8 cellular contexts compared by ENCODE assay signal in the genomic region with DNA sequence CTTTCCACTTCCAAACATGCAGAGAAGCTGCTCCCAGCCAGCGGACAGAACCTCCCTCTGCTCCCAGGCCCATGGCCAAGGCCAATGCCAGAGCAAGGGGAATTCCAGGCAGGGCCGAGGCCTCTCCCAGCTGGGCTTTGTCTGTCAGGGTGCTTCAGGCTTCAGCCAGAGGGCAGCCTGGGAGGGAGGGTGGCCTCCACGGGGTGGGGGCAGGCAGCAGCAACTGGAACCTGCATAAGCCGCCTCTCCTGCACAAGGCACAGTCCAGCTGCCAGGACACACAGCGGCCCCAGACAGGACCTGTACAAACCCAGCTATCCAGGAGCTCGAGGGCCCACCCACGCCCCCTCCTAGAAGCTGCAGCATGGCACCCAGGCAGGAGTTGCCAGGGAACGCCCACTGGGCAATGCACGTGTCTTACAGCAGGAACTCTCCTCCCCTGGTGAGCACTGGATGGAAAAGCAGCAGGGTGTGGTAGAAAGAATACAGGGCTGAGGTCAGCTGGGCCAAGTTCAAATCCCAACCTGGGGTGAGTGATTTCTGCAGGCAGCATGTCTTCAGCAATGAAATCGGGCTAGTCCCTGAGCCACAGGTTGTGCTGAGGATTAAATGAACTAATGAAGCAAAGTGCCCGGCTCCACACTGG. TPM values are rescaled to one million over a fixed set of nuclear protein-coding genes. Genes with fewer than 3 reads are reported as not detected.
DNase-seq lines count a peak whose midpoint lies in the region; ATAC-seq and TF ChIP-seq lines count a peak whose summit lies in the region.

No MANE protein-coding gene starts in this region.

- intact Hi-C loops in adrenal gland (cut with DNase I) (loop anchor here (5.0 to 10.0 kb wide), 3 partner anchors 34 to 109 kb away; no protein-coding TSS in a partner anchor), left ventricle myocardium superior (cut with micrococcal nuclease) (no loop called here)

- WGBS in adrenal gland, 4 donors = 20 to 53% (median 31%) methylated on average over 2 to 11 of the region's 11 CpGs

- peak; percentile 83 for ATAC-seq in left ventricle myocardium superior

- peaks cover 85 to 100% of the 10 kb centered on the region in 2 donors for H3K4me1 ChIP-seq in adrenal gland (replicated peaks in 1 of 2)

- no peaks in the 10 kb centered on the region for H3K9me3 ChIP-seq in adrenal gland (replicated peaks in 1 of 3)

- no peaks in the 10 kb centered on the region for H3K27me3 ChIP-seq in adrenal gland

- TF ChIP-seq POLR2A in adrenal gland (IDR thresholded peaks at IDR 0.05) = peak in 1 of 2 donors; percentile 64

- H3K36me3 ChIP-seq in adrenal gland (replicated peaks in 1 of 2) = no peaks in the 10 kb centered on the region

- peak overlapping the region in 4 of 5 donors; percentile 54 to 95 (median 90) for H3K27ac ChIP-seq in adrenal gland

- DNase-seq in GM03348 (ENCODE audit: low spot score) (peak; percentile 80), adrenal gland (peak; percentile 80 to 94 (median 92)), left ventricle myocardium superior (peak; percentile 91), renal cortical epithelial cell (ENCODE audit: low read depth) (peak; percentile 71), GM19238 (ENCODE audit: insufficient read length, low spot score) (no peak), NCI-H2029 (lab: John Stamatoyannopoulos, UW) (no peak), retina (no peak)
- DNase-seq in NK-92 treated with Interleukin-12 subunit alpha and Interleukin-12 subunit beta, amount 100 ng/mL, for 24 hours (lab: John Stamatoyannopoulos, UW) = no peak

- TF ChIP-seq CTCF in adrenal gland (IDR thresholded peaks at IDR 0.05) = no peak

- peak overlapping the region in 1 of 4 donors; percentile 11 for H3K4me3 ChIP-seq in adrenal gland

RNA-seq across cellular contexts. Expression of a gene that starts 7.6 kb away (rescaled TPM):
- total RNA-seq in adrenal gland (10 to 100 TPM; 37.7 to 90.9 (median 82.3) TPM), left ventricle myocardium superior (45.3 TPM), renal cortical epithelial cell (15.5 and 20.4 TPM in 2 replicates)
- 10 to 100 TPM; 15.1 to 56.7 (median 17.8) TPM for polyA plus RNA-seq in adrenal gland

RNA-seq across cellular contexts. Expression of a gene that starts 55.1 kb away (rescaled TPM):
- total RNA-seq in adrenal gland (10 to 100 TPM in 7 of 8 donors, 1 to 10 TPM in 1; 2.7 to 20.1 (median 15.6) TPM), left ventricle myocardium superior (13.7 TPM), renal cortical epithelial cell (15.7 and 19.4 TPM in 2 replicates)
- 10 to 100 TPM; 16.5 to 24.5 (median 17.8) TPM for polyA plus RNA-seq in adrenal gland

Comparison
In these comparisons a context has a peak if more than half of its experiments do, and no peak if none do; other contexts are left out.
1. DNase-seq: peak in GM03348 (single experiment), adrenal gland (7 of 7), left ventricle myocardium superior (single experiment) and renal cortical epithelial cell (single experiment); none in NK-92 treated with Interleukin-12 subunit alpha and Interleukin-12 subunit beta, amount 100 ng/mL, for 24 hours (single experiment), GM19238 (single experiment), NCI-H2029 (single experiment) and retina (single experiment).